15 cellular contexts compared by ENCODE assay signal in the genomic region with DNA sequence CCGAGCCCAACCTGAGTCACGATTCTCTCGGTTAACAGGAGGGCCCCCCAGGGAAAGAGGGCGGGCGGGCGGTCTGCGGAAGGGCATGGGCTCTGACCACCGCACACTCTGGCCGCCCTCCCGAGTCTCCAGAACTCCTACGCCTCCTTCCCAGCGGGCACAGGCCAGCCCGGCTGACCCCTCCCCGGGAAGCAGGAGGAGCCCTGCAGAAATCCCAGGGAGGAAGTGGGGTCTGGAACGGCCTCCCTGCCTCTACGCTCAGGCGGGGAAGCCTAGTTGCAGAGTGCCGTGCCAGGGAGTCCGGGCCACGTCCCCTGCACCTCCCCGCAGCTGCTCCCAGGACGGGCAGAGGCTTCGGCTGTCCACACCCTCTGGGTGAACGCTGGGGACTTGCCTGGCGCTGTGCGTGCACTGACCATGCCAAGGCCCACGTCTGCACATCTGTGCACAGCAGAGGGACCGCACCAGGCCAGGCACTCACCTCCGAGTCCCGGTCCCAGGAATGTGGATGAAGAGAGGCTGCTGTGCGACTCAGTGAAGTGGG. TPM values are rescaled to one million over a fixed set of nuclear protein-coding genes. Genes with fewer than 3 reads are reported as not detected.
A peak's percentile ranks its signal among the peaks of the same experiment; 100 is the strongest.
DNase-seq lines count a peak whose midpoint lies in the region; ATAC-seq and TF ChIP-seq lines count a peak whose summit lies in the region.
"Had no signal": no experiment of that assay in that cellular context is flagged by ENCODE, and none has a peak within 500 bp of the region (broad histone marks: within the 10 kb centered on the region; RNA-seq: fewer than 3 reads in every experiment).

No MANE protein-coding gene starts in this region.

- no peak overlapping the region for H3K4me3 Mint-ChIP-seq in activated CD4-positive, alpha-beta T cell treated with anti-CD3 and anti-CD28 coated beads, Interleukin-2, amount 10 ng/mL, durations not matched to agents 24 days and 14 days
- H3K4me3 Mint-ChIP-seq: B cell; CD8-positive, alpha-beta T cell had no signal

- H3K27me3 ChIP-seq in NT2/D1 (ENCODE audit: insufficient read depth, insufficient read length) (no peaks in the 10 kb centered on the region), adrenal gland (no peaks in the 10 kb centered on the region)
- H3K27me3 ChIP-seq: BLaER1 treated with 17β-estradiol and CSF1 and Interleukin-3, amounts not matched to agents 10 nM and 100 nM had no signal

- DNase-seq in Right ventricle myocardium inferior (ENCODE audit: missing footprints) = peak; percentile 53
- DNase-seq in Right ventricle myocardium superior = no peak
- DNase-seq in NT2/D1 (ENCODE audit: low read depth, low spot score) = no peak
- no peak for DNase-seq in activated CD4-positive, alpha-beta T cell treated with anti-CD3 and anti-CD28 coated beads, Interleukin-2, amount 10 ng/mL, durations not matched to agents 24 days and 14 days
- no peak for DNase-seq in adrenal gland
- DNase-seq: Calu3; CD8-positive, alpha-beta T cell; DMS79 treated with DMSO at 0.1 percent for 48 hours; GF-D8; GOT3; H7 had no signal

- no peak overlapping the region for H3K27ac ChIP-seq in adrenal gland
- H3K27ac ChIP-seq: BLaER1 treated with 17β-estradiol and CSF1 and Interleukin-3, amounts not matched to agents 10 nM and 100 nM; HL-60 had no signal

- H3K4me1 ChIP-seq in NT2/D1 (ENCODE audit: insufficient read depth, insufficient read length) = peaks cover 22% of the 10 kb centered on the region
- no peaks in the 10 kb centered on the region for H3K4me1 ChIP-seq in adrenal gland (replicated peaks in 1 of 2)

- H3K9me3 Mint-ChIP-seq in activated CD4-positive, alpha-beta T cell treated with anti-CD3 and anti-CD28 coated beads, Interleukin-2, amount 10 ng/mL, durations not matched to agents 24 days and 14 days = no peaks in the 10 kb centered on the region
- H3K9me3 Mint-ChIP-seq: CD8-positive, alpha-beta T cell had no signal

- no peaks in the 10 kb centered on the region for H3K9me3 ChIP-seq in NT2/D1 (ENCODE audit: insufficient read depth, low read length)
- H3K9me3 ChIP-seq in adrenal gland (replicated peaks in 1 of 3) = no peaks in the 10 kb centered on the region

- no peak for TF ChIP-seq CTCF in adrenal gland (IDR thresholded peaks at IDR 0.05)

- no peaks in the 10 kb centered on the region for H3K27me3 Mint-ChIP-seq in activated CD4-positive, alpha-beta T cell treated with anti-CD3 and anti-CD28 coated beads, Interleukin-2, amount 10 ng/mL, durations not matched to agents 24 days and 14 days
- H3K27me3 Mint-ChIP-seq: B cell had no signal

- peaks cover 79% of the 10 kb centered on the region for H3K36me3 ChIP-seq in NT2/D1 (ENCODE audit: insufficient read depth, insufficient read length, low read length)
- peaks cover 0 to 4% of the 10 kb centered on the region in 2 donors for H3K36me3 ChIP-seq in adrenal gland (replicated peaks in 1 of 2)

- TF ChIP-seq POLR2A in adrenal gland (IDR thresholded peaks at IDR 0.05) = no peak

- no peaks in the 10 kb centered on the region for H3K4me1 Mint-ChIP-seq in activated CD4-positive, alpha-beta T cell treated with anti-CD3 and anti-CD28 coated beads, Interleukin-2, amount 10 ng/mL, durations not matched to agents 24 days and 14 days

- no peak overlapping the region for H3K27ac Mint-ChIP-seq in activated CD4-positive, alpha-beta T cell treated with anti-CD3 and anti-CD28 coated beads, Interleukin-2, amount 10 ng/mL, durations not matched to agents 24 days and 14 days
- H3K27ac Mint-ChIP-seq: B cell; CD8-positive, alpha-beta T cell had no signal

- peak overlapping the region; percentile 56 for H3K9ac ChIP-seq in NT2/D1 (ENCODE audit: insufficient read length, low read depth)

- no peak overlapping the region for H3K4me3 ChIP-seq in NT2/D1 (ENCODE audit: insufficient read length, low read depth)
- H3K4me3 ChIP-seq in adrenal gland = no peak overlapping the region
- H3K4me3 ChIP-seq: BLaER1 treated with 17β-estradiol and CSF1 and Interleukin-3, amounts not matched to agents 10 nM and 100 nM had no signal

- intact Hi-C loops in Right ventricle myocardium inferior (cut with DNase I) (no loop called here), Right ventricle myocardium superior (cut with DNase I) (no loop called here), adrenal gland (cut with DNase I) (no loop called here)
- intact Hi-C loops in activated CD4-positive, alpha-beta T cell treated with anti-CD3 and anti-CD28 coated beads, Interleukin-2, amount 10 ng/mL, durations not matched to agents 24 days and 14 days (cut with micrococcal nuclease) = no loop called here

- no peak for ATAC-seq in Right ventricle myocardium inferior
- no peak for ATAC-seq in Right ventricle myocardium superior (ENCODE audit: poor library complexity)
- peak; percentile 31 for ATAC-seq in esophagus mucosa
- ATAC-seq: CD8-positive, alpha-beta T cell had no signal

- 80 to 97% (median 94%) methylated on average over 1 to 31 of the region's 31 CpGs for WGBS in adrenal gland, 4 donors

- peaks cover 14% of the 10 kb centered on the region for H3K36me3 Mint-ChIP-seq in activated CD4-positive, alpha-beta T cell treated with anti-CD3 and anti-CD28 coated beads, Interleukin-2, amount 10 ng/mL, durations not matched to agents 24 days and 14 days (ENCODE audit: low read depth)

RNA-seq across cellular contexts. Expression of gene TCF3, which starts 20.8 kb away (rescaled TPM):
- total RNA-seq in Right ventricle myocardium inferior (25.3 TPM), Right ventricle myocardium superior (20.0 TPM), esophagus mucosa (39.5 TPM), adrenal gland (10 to 100 TPM; 23.8 to 96.0 (median 44.4) TPM)
- total RNA-seq in activated CD4-positive, alpha-beta T cell treated with anti-CD3 and anti-CD28 coated beads, Interleukin-2, amount 10 ng/mL, durations not matched to agents 24 days and 14 days = 147 and 154 TPM in 2 replicates
- polyA plus RNA-seq in adrenal gland = 10 to 100 TPM in 2 of 3 donors, 1 to 10 TPM in 1; 8.5 to 45.1 (median 44.2) TPM

RNA-seq across cellular contexts. Expression of gene UQCR11, which starts 26.4 kb away (rescaled TPM):
- total RNA-seq in Right ventricle myocardium inferior (1,146 TPM), Right ventricle myocardium superior (1,222 TPM), esophagus mucosa (225 TPM), adrenal gland (100 to 1,000 TPM in 5 of 8 donors, 10 to 100 TPM in 3; 47.1 to 336 (median 240) TPM)
- total RNA-seq in activated CD4-positive, alpha-beta T cell treated with anti-CD3 and anti-CD28 coated beads, Interleukin-2, amount 10 ng/mL, durations not matched to agents 24 days and 14 days = 194 and 195 TPM in 2 replicates
- polyA plus RNA-seq in adrenal gland = 100 to 1,000 TPM in 1 of 3 donors, 10 to 100 TPM in 2; 91.7 to 122 (median 96.9) TPM

RNA-seq across cellular contexts. Expression of gene MBD3, which starts 39.0 kb away (rescaled TPM):
- total RNA-seq in Right ventricle myocardium inferior = 64.2 TPM
- 52.4 TPM for total RNA-seq in Right ventricle myocardium superior
- total RNA-seq in esophagus mucosa = 44.2 TPM
- total RNA-seq in activated CD4-positive, alpha-beta T cell treated with anti-CD3 and anti-CD28 coated beads, Interleukin-2, amount 10 ng/mL, durations not matched to agents 24 days and 14 days = 132 and 140 TPM in 2 replicates
- 100 to 1,000 TPM in 4 of 8 donors, 10 to 100 TPM in 4; 60.6 to 144 (median 97.2) TPM for total RNA-seq in adrenal gland
- 100 to 1,000 TPM in 1 of 3 donors, 10 to 100 TPM in 1, 1 to 10 TPM in 1; 3.5 to 221 (median 95.8) TPM for polyA plus RNA-seq in adrenal gland
